Comparison of ENCODE assay signal across 28 cellular contexts in the genomic region with DNA sequence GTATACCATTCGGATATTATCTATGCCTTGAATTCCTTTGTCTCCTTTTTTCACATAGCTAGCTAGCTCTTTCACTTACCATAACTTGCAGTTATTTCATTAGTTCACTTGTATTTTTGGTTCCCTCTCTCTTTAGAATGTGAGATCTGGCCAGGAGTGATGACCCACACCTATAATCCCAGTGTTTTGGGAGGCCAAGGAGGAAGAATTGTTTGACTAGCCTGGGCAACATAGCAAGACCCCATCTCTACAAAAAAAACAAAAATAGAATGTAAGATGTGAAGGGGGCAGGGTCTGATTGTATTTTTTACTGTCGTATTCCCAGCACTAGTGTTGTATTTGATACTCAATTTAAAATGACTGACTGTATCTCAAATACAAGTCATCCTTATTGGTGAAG.
"Had no signal": no experiment of that assay in that cellular context is flagged by ENCODE, and none has a peak within 500 bp of the region (broad histone marks: within the 10 kb centered on the region; RNA-seq: fewer than 3 reads in every experiment).

No MANE protein-coding gene starts in this region.

- H3K4me1 Mint-ChIP-seq: mesothelial cell of epicardium had no signal

- H3K36me3 ChIP-seq: colonic mucosa, lower lobe of right lung had no signal

- H3K27ac Mint-ChIP-seq: dendritic cell treated with granulocyte-macrophage colony-stimulating factor and Interleukin-4, amounts not matched to agents 40 ng/mL and 50 ng/mL, for 4 days; effector memory CD8-positive, alpha-beta T cell; endodermal cell; mesothelial cell of epicardium; naive B cell had no signal

- H3K27me3 ChIP-seq: colonic mucosa, esophagus squamous epithelium, gastrocnemius medialis, heart right ventricle, left lung had no signal

- H3K27me3 Mint-ChIP-seq: dendritic cell treated with granulocyte-macrophage colony-stimulating factor and Interleukin-4, amounts not matched to agents 40 ng/mL and 50 ng/mL, for 4 days; effector memory CD8-positive, alpha-beta T cell; naive B cell had no signal

- H3K4me1 ChIP-seq: gastrocnemius medialis, left lung, lower lobe of right lung had no signal

- ATAC-seq: effector memory CD8-positive, alpha-beta T cell; esophagus mucosa; gastrocnemius medialis; heart right ventricle; left cardiac atrium; left lung; left ventricle myocardium superior; lower lobe of right lung; mucosa of descending colon had no signal

- H3K4me3 ChIP-seq: colonic mucosa, esophagus squamous epithelium, gastrocnemius medialis, heart right ventricle, left lung, lower lobe of right lung, mucosa of descending colon had no signal

- DNase-seq: colonic mucosa; cortex of kidney; effector CD8-positive, alpha-beta T cell; effector memory CD8-positive, alpha-beta T cell; endodermal cell; erythroblast; esophagus squamous epithelium; foreskin fibroblast; foreskin melanocyte; gastrocnemius medialis; glutamatergic neuron; head of caudate nucleus; heart right ventricle; hippocampal formation; left cardiac atrium; left lung; left ventricle myocardium superior; lower lobe of right lung; mesenchymal stem cell; mucosa of descending colon; naive B cell had no signal

- FAIRE-seq: endometrium, islet of Langerhans, keratinocyte had no signal

- H3K27ac ChIP-seq: colonic mucosa, epithelial cell of prostate, esophagus squamous epithelium, gastrocnemius medialis, heart right ventricle, left lung, lower lobe of right lung had no signal

- H3K9me3 ChIP-seq: colonic mucosa, esophagus squamous epithelium, gastrocnemius medialis, heart right ventricle, left lung, lower lobe of right lung, mucosa of descending colon had no signal

- H3K9me3 Mint-ChIP-seq: dendritic cell treated with granulocyte-macrophage colony-stimulating factor and Interleukin-4, amounts not matched to agents 40 ng/mL and 50 ng/mL, for 4 days; effector memory CD8-positive, alpha-beta T cell; naive B cell had no signal

- H3K4me3 Mint-ChIP-seq: dendritic cell treated with granulocyte-macrophage colony-stimulating factor and Interleukin-4, amounts not matched to agents 40 ng/mL and 50 ng/mL, for 4 days; effector memory CD8-positive, alpha-beta T cell; endodermal cell; mesothelial cell of epicardium; naive B cell had no signal
